ENCODE assay signal across 10 cellular contexts in genomic region chr2:239274391-239275001, GRCh38.
DNase-seq lines count a peak whose midpoint lies in the region; ATAC-seq and TF ChIP-seq lines count a peak whose summit lies in the region.
"Had no signal": no experiment of that assay in that cellular context is flagged by ENCODE, and none has a peak within 500 bp of the region (broad histone marks: within the 10 kb centered on the region; RNA-seq: fewer than 3 reads in every experiment).

No MANE protein-coding gene starts in this region.

- H4K20me1 ChIP-seq in neural progenitor cell (ENCODE audit: low read depth): peaks cover 90% of the 10 kb centered on the region

- H3K4me3 ChIP-seq in H7 (ENCODE audit: insufficient read depth, low read depth, low read length) (no peak overlapping the region), esophagus (ENCODE audit: low read depth in 1 of 2, low read length in 2 of 2) (peak overlapping the region in 1 of 2 donors; percentile 23), neural progenitor cell (no peak overlapping the region)
- H3K4me3 ChIP-seq: right lobe of liver, SJCRH30 had no signal

- no peaks in the 10 kb centered on the region for H3K9me3 ChIP-seq in esophagus (ENCODE audit: control insufficient read depth in 2 of 2, insufficient read depth in 1 of 2, low read depth in 1 of 2, low read length in 1 of 2)
- H3K9me3 ChIP-seq in neural progenitor cell (ENCODE audit: low read depth): no peaks in the 10 kb centered on the region
- H3K9me3 ChIP-seq: right lobe of liver, SJCRH30 had no signal

- peak overlapping the region; percentile 95 for H3K27ac Mint-ChIP-seq in T-helper 2 cell treated with Interferon-gamma antibody and Interleukin-4, amounts not matched to agents 5 μg/mL and 100 μg/mL, for 36 hours
- H3K27ac Mint-ChIP-seq in neural progenitor cell: peak overlapping the region; percentile 97

- peaks cover 10% of the 10 kb centered on the region for H3F3A ChIP-seq in neural progenitor cell (ENCODE audit: low read depth)

- TF ChIP-seq CTCF in neural progenitor cell (IDR thresholded peaks at IDR 0.05) (no peak), GM10266 (IDR thresholded peaks at IDR 0.05; ENCODE audit: control insufficient read depth, insufficient read depth, low read depth, missing control alignments) (no peak)

- H3K27me3 Mint-ChIP-seq in T-helper 2 cell treated with Interferon-gamma antibody and Interleukin-4, amounts not matched to agents 5 μg/mL and 100 μg/mL, for 36 hours (ENCODE audit: low read depth): peaks cover 2% of the 10 kb centered on the region
- H3K27me3 Mint-ChIP-seq in neural progenitor cell (ENCODE audit: insufficient read depth, low read depth): peaks cover 8% of the 10 kb centered on the region

- ATAC-seq in GM19351 (IDR thresholded peaks at IDR 0.05; ENCODE audit: unreplicated experiment) (no peak), HG03571 (IDR thresholded peaks at IDR 0.05; ENCODE audit: unreplicated experiment) (no peak)

- H3K9me3 Mint-ChIP-seq in T-helper 2 cell treated with Interferon-gamma antibody and Interleukin-4, amounts not matched to agents 5 μg/mL and 100 μg/mL, for 36 hours: no peaks in the 10 kb centered on the region
- no peaks in the 10 kb centered on the region for H3K9me3 Mint-ChIP-seq in neural progenitor cell

- no peaks in the 10 kb centered on the region; the same call in 1 of the 2 replicates for H3K36me3 ChIP-seq in H7 (replicated peaks; ENCODE audit: control insufficient read depth, insufficient read depth, low read length)
- H3K36me3 ChIP-seq in esophagus (ENCODE audit: control insufficient read depth in 2 of 2, insufficient read depth in 2 of 2, low read length in 1 of 2): peaks cover 0 to 3% of the 10 kb centered on the region in 2 donors
- no peaks in the 10 kb centered on the region for H3K36me3 ChIP-seq in neural progenitor cell
- H3K36me3 ChIP-seq: right lobe of liver, SJCRH30 had no signal

- peak; percentile 81 for DNase-seq in H7
- peak; percentile 69 for DNase-seq in T-helper 2 cell treated with Interferon-gamma antibody and Interleukin-4, amounts not matched to agents 5 μg/mL and 100 μg/mL, for 36 hours (ENCODE audit: low spot score)
- peak; percentile 72 for DNase-seq in neural progenitor cell (ENCODE audit: low spot score)
- DNase-seq in epidermal melanocyte (ENCODE audit: insufficient read length, low spot score): no peak
- no peak for DNase-seq in GM10266 (ENCODE audit: extremely low spot score)
- DNase-seq: right lobe of liver had no signal

- H3K9ac ChIP-seq in neural progenitor cell: no peak overlapping the region

- peak overlapping the region; percentile 81 to 82 for H3K27ac ChIP-seq in esophagus (ENCODE audit: low read depth in 2 of 2, low read length in 1 of 2)
- H3K27ac ChIP-seq in neural progenitor cell: peak overlapping the region; percentile 30
- H3K27ac ChIP-seq: right lobe of liver, SJCRH30 had no signal

- H3K4me1 ChIP-seq in esophagus (ENCODE audit: control insufficient read depth in 2 of 2, insufficient read depth in 2 of 2, low read length in 1 of 2) (peaks cover 15 to 20% of the 10 kb centered on the region in 2 donors), neural progenitor cell (peaks cover 29% of the 10 kb centered on the region)
- H3K4me1 ChIP-seq: right lobe of liver, SJCRH30 had no signal

- H3K36me3 Mint-ChIP-seq in T-helper 2 cell treated with Interferon-gamma antibody and Interleukin-4, amounts not matched to agents 5 μg/mL and 100 μg/mL, for 36 hours (ENCODE audit: low read depth): peaks cover 23% of the 10 kb centered on the region
- peaks cover 2% of the 10 kb centered on the region for H3K36me3 Mint-ChIP-seq in neural progenitor cell

- H3K4me3 Mint-ChIP-seq in T-helper 2 cell treated with Interferon-gamma antibody and Interleukin-4, amounts not matched to agents 5 μg/mL and 100 μg/mL, for 36 hours: peak overlapping the region; percentile 80
- no peak overlapping the region for H3K4me3 Mint-ChIP-seq in neural progenitor cell

- 62 to 64% methylated on average over 14 to 15 of the region's 15 CpGs for WGBS in esophagus, 2 donors

- H3K79me2 ChIP-seq in neural progenitor cell (ENCODE audit: low read depth): peaks cover 84% of the 10 kb centered on the region

- peak overlapping the region; percentile 53 for H3K4me2 ChIP-seq in neural progenitor cell

- H2AFZ ChIP-seq in neural progenitor cell (replicated peaks): no peak overlapping the region

- H3K27me3 ChIP-seq in H7 (ENCODE audit: control insufficient read depth, insufficient read depth, low read length) (no peaks in the 10 kb centered on the region), esophagus (ENCODE audit: control insufficient read depth in 1 of 2, insufficient read depth in 2 of 2, low read length in 2 of 2) (no peaks in the 10 kb centered on the region), neural progenitor cell (no peaks in the 10 kb centered on the region)
- H3K27me3 ChIP-seq: right lobe of liver, SJCRH30 had no signal

- H3K4me1 Mint-ChIP-seq in T-helper 2 cell treated with Interferon-gamma antibody and Interleukin-4, amounts not matched to agents 5 μg/mL and 100 μg/mL, for 36 hours (ENCODE audit: low read depth): peaks cover 71% of the 10 kb centered on the region
- peaks cover 69% of the 10 kb centered on the region for H3K4me1 Mint-ChIP-seq in neural progenitor cell

Comparison
In these comparisons a context has a peak if more than half of its experiments do, and no peak if none do; other contexts are left out.
1. DNase-seq: peak in H7 (single experiment), T-helper 2 cell treated with Interferon-gamma antibody and Interleukin-4, amounts not matched to agents 5 μg/mL and 100 μg/mL, for 36 hours (single experiment) and neural progenitor cell (single experiment); none in epidermal melanocyte (single experiment) and GM10266 (single experiment).